23 cellular contexts compared by ENCODE assay signal in the genomic region with DNA sequence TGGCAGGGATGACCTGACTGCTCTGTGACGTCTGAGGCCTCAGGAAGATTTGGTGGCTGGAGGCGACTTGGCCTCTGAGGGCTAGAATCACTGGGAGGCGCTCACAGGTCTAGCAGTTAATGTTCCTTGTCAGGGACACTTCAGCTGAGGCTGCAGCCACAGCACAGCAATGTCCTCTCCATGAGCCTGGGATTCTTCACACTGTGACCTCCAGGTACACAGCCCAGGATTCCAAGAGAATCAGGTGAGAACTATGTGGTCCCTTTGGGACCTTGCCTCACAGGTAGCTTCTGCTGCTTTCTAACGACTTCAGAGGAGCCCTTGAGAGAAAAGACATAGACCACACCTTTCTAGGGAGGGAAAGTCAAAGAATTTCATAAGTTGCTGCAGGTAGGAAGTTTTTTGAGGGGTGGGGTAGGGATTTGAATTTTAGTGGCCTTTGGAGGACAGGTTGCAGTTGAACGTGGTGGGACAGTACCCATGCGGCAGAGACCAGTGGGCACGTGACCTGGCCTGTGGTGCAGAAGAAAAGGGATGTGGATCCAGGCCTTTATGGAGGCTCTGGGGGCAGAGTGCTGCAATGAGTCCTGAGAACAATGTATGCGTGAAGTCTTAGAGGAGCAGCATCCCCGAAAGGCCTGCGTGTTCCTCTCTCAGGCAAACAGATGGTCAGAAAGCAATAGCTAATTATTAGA.
"Had no signal": no experiment of that assay in that cellular context is flagged by ENCODE, and none has a peak within 500 bp of the region (broad histone marks: within the 10 kb centered on the region; RNA-seq: fewer than 3 reads in every experiment).

No MANE protein-coding gene starts in this region.

- H3K36me3 ChIP-seq: ascending aorta, brain microvascular endothelial cell, right atrium auricular region, transverse colon had no signal

- H3K27ac ChIP-seq: ascending aorta, brain microvascular endothelial cell, foreskin keratinocyte, right atrium auricular region, transverse colon had no signal

- H3K27me3 ChIP-seq: ascending aorta, brain microvascular endothelial cell, foreskin keratinocyte, right atrium auricular region, transverse colon had no signal

- DNase-seq: activated CD4-positive, alpha-beta memory T cell treated with anti-CD3 and anti-CD28 coated beads for 36 hours; activated CD4-positive, alpha-beta T cell treated with anti-CD3 and anti-CD28 coated beads, Interleukin-2, amount 10 ng/mL, durations not matched to agents 24 days and 14 days; activated CD4-positive, CD25-positive, alpha-beta regulatory T cell treated with anti-CD3 and anti-CD28 coated beads, Interleukin-2, amount 50 U/mL, for 72 hours; activated CD8-positive, alpha-beta memory T cell treated with anti-CD3 and anti-CD28 coated beads, Interleukin-2, amount 50 U/mL, for 4 hours; activated gamma-delta T cell; activated naive CD4-positive, alpha-beta T cell treated with anti-CD3 and anti-CD28 coated beads, Interleukin-2, amount 10 ng/mL, durations not matched to agents 7 days and 5 days; activated naive CD8-positive, alpha-beta T cell treated with anti-CD3 and anti-CD28 coated beads, Interleukin-2, amount 10 ng/mL, durations not matched to agents 7 days and 5 days; activated T-cell treated with anti-CD3 and anti-CD28 coated beads, Interleukin-2, amount 50 U/mL, for 24 hours; brain microvascular endothelial cell; cortex of kidney; effector memory CD8-positive, alpha-beta T cell; foreskin keratinocyte; islet precursor cell; mammary epithelial cell; naive B cell; occipital lobe; stimulated activated CD4-positive, alpha-beta T cell treated with anti-CD3 and anti-CD28 coated beads, Interleukin-15, amount 100 ng/mL, for 24 hours; stimulated activated CD4-positive, alpha-beta T cell treated with anti-CD3 and anti-CD28 coated beads, Interleukin-2, amount 100 ng/mL, for 24 hours; stimulated activated naive CD4-positive, alpha-beta T cell; T-helper 2 cell; transverse colon had no signal

- H3K9me3 ChIP-seq: ascending aorta, right atrium auricular region, transverse colon had no signal

- H3K4me3 ChIP-seq: ascending aorta, right atrium auricular region, transverse colon had no signal

- H3K4me1 ChIP-seq: ascending aorta, foreskin keratinocyte, right atrium auricular region had no signal

- ATAC-seq: effector memory CD8-positive, alpha-beta T cell; foreskin keratinocyte had no signal
